1 cellular context compared by ENCODE assay signal in the genomic region with DNA sequence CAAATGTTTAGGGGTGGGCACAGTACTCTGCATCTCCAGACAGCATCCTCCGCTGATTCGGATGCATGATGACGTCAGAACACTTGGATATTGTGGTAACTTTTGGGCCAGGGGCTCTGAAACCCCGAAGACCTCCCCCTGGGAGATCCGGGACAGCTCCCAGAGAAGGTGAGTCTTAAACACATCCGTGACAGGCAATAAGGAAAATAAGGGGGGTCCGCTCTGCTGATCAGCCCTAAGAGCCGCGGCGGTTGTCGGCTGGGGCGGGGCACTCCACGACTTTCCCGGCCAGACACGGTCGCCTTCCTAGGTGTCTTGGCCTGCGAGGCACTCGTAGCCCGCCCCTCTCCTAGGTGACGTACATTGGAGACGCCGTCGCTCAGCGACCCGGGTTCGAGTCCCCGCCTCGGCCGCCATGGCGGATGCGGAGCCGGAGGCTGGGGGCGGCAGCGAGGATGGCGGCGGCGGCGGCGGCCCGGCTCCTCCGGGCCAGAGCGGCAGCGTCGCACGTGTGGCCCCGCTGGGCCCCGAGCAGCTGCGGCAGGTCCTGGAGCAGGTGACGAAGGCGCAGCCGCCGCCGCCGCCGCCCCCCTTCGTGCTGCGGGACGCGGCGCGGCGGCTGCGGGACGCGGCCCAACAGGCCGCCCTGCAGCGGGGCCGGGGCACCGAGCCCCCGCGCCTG.
TF ChIP-seq lines count a peak whose summit lies in the region.

Gene ZNF839, plus strand, starts transcription at position 396 of the 682 bp plus-strand sequence. Its CDS starts 20 bp downstream, at position 416.

TF ChIP-seq in HepG2, 621 proteins besides CTCF, POLR2A, EP300 and RAD21 (continued from another document and continues in another):
- TF ChIP-seq, protein P1, sequence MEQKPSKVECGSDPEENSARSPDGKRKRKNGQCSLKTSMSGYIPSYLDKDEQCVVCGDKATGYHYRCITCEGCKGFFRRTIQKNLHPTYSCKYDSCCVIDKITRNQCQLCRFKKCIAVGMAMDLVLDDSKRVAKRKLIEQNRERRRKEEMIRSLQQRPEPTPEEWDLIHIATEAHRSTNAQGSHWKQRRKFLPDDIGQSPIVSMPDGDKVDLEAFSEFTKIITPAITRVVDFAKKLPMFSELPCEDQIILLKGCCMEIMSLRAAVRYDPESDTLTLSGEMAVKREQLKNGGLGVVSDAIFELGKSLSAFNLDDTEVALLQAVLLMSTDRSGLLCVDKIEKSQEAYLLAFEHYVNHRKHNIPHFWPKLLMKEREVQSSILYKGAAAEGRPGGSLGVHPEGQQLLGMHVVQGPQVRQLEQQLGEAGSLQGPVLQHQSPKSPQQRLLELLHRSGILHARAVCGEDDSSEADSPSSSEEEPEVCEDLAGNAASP (CRISPR knock-in tag; IDR thresholded peaks at IDR 0.05; ENCODE audit: borderline replicate concordance): peak; percentile 21
- TF ChIP-seq, protein P2, sequence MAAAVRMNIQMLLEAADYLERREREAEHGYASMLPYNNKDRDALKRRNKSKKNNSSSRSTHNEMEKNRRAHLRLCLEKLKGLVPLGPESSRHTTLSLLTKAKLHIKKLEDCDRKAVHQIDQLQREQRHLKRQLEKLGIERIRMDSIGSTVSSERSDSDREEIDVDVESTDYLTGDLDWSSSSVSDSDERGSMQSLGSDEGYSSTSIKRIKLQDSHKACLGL (CRISPR knock-in tag; IDR thresholded peaks at IDR 0.05): no peak
- TF ChIP-seq MTA1 (CRISPR knock-in tag; IDR thresholded peaks at IDR 0.05; ENCODE audit: borderline replicate concordance) (no peak), EHMT2 (IDR thresholded peaks at IDR 0.05; ENCODE audit: borderline replicate concordance, low read depth, low read length) (no peak), CREB1 (IDR thresholded peaks at IDR 0.05) (peak; percentile 97), CREB1 (CRISPR knock-in tag; IDR thresholded peaks at IDR 0.05) (peak; percentile 93), ZBTB10 (CRISPR knock-in tag; IDR thresholded peaks at IDR 0.05; ENCODE audit: borderline replicate concordance) (no peak), ZSCAN9 (CRISPR knock-in tag; IDR thresholded peaks at IDR 0.05; ENCODE audit: borderline replicate concordance) (no peak), ZKSCAN1 (IDR thresholded peaks at IDR 0.05; ENCODE audit: low read length) (no peak; the same call in 1 of the 2 replicates), ZNF362 (CRISPR knock-in tag; IDR thresholded peaks at IDR 0.05; ENCODE audit: borderline replicate concordance) (no peak; the same call in 1 of the 2 replicates), ZNF382 (CRISPR knock-in tag; IDR thresholded peaks at IDR 0.05; ENCODE audit: borderline replicate concordance) (no peak), ZNF496 (CRISPR knock-in tag; IDR thresholded peaks at IDR 0.05; ENCODE audit: insufficient replicate concordance) (no peak), NKX3-1 (CRISPR knock-in tag; IDR thresholded peaks at IDR 0.05) (no peak), HHEX (CRISPR knock-in tag; IDR thresholded peaks at IDR 0.05) (no peak), RARA (CRISPR knock-in tag; IDR thresholded peaks at IDR 0.05) (0 out of 2 replicates have a peak, but pooled peaks have one; percentile 10), ZNF224 (CRISPR knock-in tag; IDR thresholded peaks at IDR 0.05) (no peak), ZNF841 (CRISPR knock-in tag; IDR thresholded peaks at IDR 0.05; ENCODE audit: borderline replicate concordance) (no peak), ZNF720 (CRISPR knock-in tag; IDR thresholded peaks at IDR 0.05) (no peak), ZNF619 (CRISPR knock-in tag; IDR thresholded peaks at IDR 0.05) (no peak), ZNF737 (CRISPR knock-in tag; IDR thresholded peaks at IDR 0.05; ENCODE audit: borderline replicate concordance) (no peak), PATZ1 (CRISPR knock-in tag; IDR thresholded peaks at IDR 0.05) (peak; percentile 55), ZNF615 (CRISPR knock-in tag; IDR thresholded peaks at IDR 0.05; ENCODE audit: borderline replicate concordance) (no peak), SRF (IDR thresholded peaks at IDR 0.05; ENCODE audit: low read depth, low read length) (no peak), NFYB (CRISPR knock-in tag; IDR thresholded peaks at IDR 0.05) (no peak), PPARG (CRISPR knock-in tag; conservative IDR thresholded peaks at IDR 0.05) (no peak), PITX1 (CRISPR knock-in tag; IDR thresholded peaks at IDR 0.05) (no peak), KMT2A (CRISPR knock-in tag; IDR thresholded peaks at IDR 0.05) (peak; percentile 70), BRCA1 (CRISPR knock-in tag; IDR thresholded peaks at IDR 0.05) (no peak), SNAI1 (CRISPR knock-in tag; IDR thresholded peaks at IDR 0.05; ENCODE audit: borderline replicate concordance) (no peak), ZBTB40 (IDR thresholded peaks at IDR 0.05) (no peak), ZBTB40 (CRISPR knock-in tag; IDR thresholded peaks at IDR 0.05) (peak; percentile 25; the same call in 1 of the 2 replicates), MED13 (CRISPR knock-in tag; IDR thresholded peaks at IDR 0.05) (peak; percentile 64; the same call in 1 of the 2 replicates), ZNF670 (CRISPR knock-in tag; IDR thresholded peaks at IDR 0.05; ENCODE audit: borderline replicate concordance) (no peak), RFX3 (CRISPR knock-in tag; IDR thresholded peaks at IDR 0.05) (no peak), IRF1 (CRISPR knock-in tag; IDR thresholded peaks at IDR 0.05; ENCODE audit: low read depth) (no peak)
- TF ChIP-seq, protein P3, sequence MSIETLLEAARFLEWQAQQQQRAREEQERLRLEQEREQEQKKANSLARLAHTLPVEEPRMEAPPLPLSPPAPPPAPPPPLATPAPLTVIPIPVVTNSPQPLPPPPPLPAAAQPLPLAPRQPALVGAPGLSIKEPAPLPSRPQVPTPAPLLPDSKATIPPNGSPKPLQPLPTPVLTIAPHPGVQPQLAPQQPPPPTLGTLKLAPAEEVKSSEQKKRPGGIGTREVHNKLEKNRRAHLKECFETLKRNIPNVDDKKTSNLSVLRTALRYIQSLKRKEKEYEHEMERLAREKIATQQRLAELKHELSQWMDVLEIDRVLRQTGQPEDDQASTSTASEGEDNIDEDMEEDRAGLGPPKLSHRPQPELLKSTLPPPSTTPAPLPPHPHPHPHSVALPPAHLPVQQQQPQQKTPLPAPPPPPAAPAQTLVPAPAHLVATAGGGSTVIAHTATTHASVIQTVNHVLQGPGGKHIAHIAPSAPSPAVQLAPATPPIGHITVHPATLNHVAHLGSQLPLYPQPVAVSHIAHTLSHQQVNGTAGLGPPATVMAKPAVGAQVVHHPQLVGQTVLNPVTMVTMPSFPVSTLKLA (IDR thresholded peaks at IDR 0.05): no peak
- TF ChIP-seq, protein P4, sequence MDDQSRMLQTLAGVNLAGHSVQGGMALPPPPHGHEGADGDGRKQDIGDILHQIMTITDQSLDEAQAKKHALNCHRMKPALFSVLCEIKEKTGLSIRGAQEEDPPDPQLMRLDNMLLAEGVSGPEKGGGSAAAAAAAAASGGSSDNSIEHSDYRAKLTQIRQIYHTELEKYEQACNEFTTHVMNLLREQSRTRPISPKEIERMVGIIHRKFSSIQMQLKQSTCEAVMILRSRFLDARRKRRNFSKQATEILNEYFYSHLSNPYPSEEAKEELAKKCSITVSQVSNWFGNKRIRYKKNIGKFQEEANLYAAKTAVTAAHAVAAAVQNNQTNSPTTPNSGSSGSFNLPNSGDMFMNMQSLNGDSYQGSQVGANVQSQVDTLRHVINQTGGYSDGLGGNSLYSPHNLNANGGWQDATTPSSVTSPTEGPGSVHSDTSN (CRISPR knock-in tag; IDR thresholded peaks at IDR 0.05; ENCODE audit: borderline replicate concordance): no peak
